In genomic region chr22:38754247-38755154, GRCh38 we compare ENCODE assay signal across 1 cellular context.
TF ChIP-seq lines count a peak whose summit lies in the region.

No MANE protein-coding gene starts in this region.

TF ChIP-seq in HepG2, 621 proteins besides CTCF, POLR2A, EP300 and RAD21 (continues in another document):
- peak; percentile 9; the same call in 1 of the 2 replicates for TF ChIP-seq MYC (CRISPR knock-in tag; IDR thresholded peaks at IDR 0.05; ENCODE audit: borderline replicate concordance)
- TF ChIP-seq RBFOX2 (IDR thresholded peaks at IDR 0.05; ENCODE audit: low read depth, low read length): peak; percentile 51; the same call in 1 of the 2 replicates
- TF ChIP-seq ZFX (CRISPR knock-in tag; IDR thresholded peaks at IDR 0.05; ENCODE audit: low read depth): 0 out of 2 replicates have a peak, but pooled peaks have one; percentile 25
- TF ChIP-seq ELF3 (CRISPR knock-in tag; IDR thresholded peaks at IDR 0.05): peak; percentile 19; the same call in 1 of the 2 replicates
- 0 out of 2 replicates have a peak, but pooled peaks have one; percentile 20 for TF ChIP-seq YEATS4 (CRISPR knock-in tag; IDR thresholded peaks at IDR 0.05; ENCODE audit: borderline replicate concordance)
- TF ChIP-seq, protein P1, sequence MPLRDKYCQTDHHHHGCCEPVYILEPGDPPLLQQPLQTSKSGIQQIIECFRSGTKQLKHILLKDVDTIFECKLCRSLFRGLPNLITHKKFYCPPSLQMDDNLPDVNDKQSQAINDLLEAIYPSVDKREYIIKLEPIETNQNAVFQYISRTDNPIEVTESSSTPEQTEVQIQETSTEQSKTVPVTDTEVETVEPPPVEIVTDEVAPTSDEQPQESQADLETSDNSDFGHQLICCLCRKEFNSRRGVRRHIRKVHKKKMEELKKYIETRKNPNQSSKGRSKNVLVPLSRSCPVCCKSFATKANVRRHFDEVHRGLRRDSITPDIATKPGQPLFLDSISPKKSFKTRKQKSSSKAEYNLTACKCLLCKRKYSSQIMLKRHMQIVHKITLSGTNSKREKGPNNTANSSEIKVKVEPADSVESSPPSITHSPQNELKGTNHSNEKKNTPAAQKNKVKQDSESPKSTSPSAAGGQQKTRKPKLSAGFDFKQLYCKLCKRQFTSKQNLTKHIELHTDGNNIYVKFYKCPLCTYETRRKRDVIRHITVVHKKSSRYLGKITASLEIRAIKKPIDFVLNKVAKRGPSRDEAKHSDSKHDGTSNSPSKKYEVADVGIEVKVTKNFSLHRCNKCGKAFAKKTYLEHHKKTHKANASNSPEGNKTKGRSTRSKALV (CRISPR knock-in tag; IDR thresholded peaks at IDR 0.05): no peak
- 0 out of 2 replicates have a peak, but pooled peaks have one; percentile 11 for TF ChIP-seq SPEN (CRISPR knock-in tag; IDR thresholded peaks at IDR 0.05; ENCODE audit: low read depth)
- TF ChIP-seq POLR2G (IDR thresholded peaks at IDR 0.05; ENCODE audit: low read depth, low read length): peak; percentile 48; the same call in 1 of the 2 replicates
- TF ChIP-seq MTA3 (CRISPR knock-in tag; IDR thresholded peaks at IDR 0.05): no peak
- TF ChIP-seq YY1 (IDR thresholded peaks at IDR 0.05; ENCODE audit: insufficient read depth, insufficient replicate concordance, low read depth, low read length): peak; percentile 26
- 0 out of 2 replicates have a peak, but pooled peaks have one; percentile 4 for TF ChIP-seq IRF2 (CRISPR knock-in tag; IDR thresholded peaks at IDR 0.05)
- no peak; the same call in 1 of the 2 replicates for TF ChIP-seq NCOR1 (IDR thresholded peaks at IDR 0.05; ENCODE audit: borderline replicate concordance, low read length)
- no peak for TF ChIP-seq MBD4 (IDR thresholded peaks at IDR 0.05; ENCODE audit: borderline replicate concordance, low read length)
- TF ChIP-seq, protein P2, sequence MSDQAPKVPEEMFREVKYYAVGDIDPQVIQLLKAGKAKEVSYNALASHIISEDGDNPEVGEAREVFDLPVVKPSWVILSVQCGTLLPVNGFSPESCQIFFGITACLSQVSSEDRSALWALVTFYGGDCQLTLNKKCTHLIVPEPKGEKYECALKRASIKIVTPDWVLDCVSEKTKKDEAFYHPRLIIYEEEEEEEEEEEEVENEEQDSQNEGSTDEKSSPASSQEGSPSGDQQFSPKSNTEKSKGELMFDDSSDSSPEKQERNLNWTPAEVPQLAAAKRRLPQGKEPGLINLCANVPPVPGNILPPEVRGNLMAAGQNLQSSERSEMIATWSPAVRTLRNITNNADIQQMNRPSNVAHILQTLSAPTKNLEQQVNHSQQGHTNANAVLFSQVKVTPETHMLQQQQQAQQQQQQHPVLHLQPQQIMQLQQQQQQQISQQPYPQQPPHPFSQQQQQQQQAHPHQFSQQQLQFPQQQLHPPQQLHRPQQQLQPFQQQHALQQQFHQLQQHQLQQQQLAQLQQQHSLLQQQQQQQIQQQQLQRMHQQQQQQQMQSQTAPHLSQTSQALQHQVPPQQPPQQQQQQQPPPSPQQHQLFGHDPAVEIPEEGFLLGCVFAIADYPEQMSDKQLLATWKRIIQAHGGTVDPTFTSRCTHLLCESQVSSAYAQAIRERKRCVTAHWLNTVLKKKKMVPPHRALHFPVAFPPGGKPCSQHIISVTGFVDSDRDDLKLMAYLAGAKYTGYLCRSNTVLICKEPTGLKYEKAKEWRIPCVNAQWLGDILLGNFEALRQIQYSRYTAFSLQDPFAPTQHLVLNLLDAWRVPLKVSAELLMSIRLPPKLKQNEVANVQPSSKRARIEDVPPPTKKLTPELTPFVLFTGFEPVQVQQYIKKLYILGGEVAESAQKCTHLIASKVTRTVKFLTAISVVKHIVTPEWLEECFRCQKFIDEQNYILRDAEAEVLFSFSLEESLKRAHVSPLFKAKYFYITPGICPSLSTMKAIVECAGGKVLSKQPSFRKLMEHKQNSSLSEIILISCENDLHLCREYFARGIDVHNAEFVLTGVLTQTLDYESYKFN (CRISPR knock-in tag; conservative IDR thresholded peaks at IDR 0.05): peak; percentile 53; the same call in 1 of the 2 replicates
- peak; percentile 1; the same call in 1 of the 2 replicates for TF ChIP-seq PHF8 (CRISPR knock-in tag; IDR thresholded peaks at IDR 0.05)
- TF ChIP-seq POGK (CRISPR knock-in tag; conservative IDR thresholded peaks at IDR 0.05): 0 out of 2 replicates have a peak, but pooled peaks have one; percentile 33
- TF ChIP-seq ZNF556 (CRISPR knock-in tag; IDR thresholded peaks at IDR 0.05; ENCODE audit: borderline replicate concordance): 0 out of 2 replicates have a peak, but pooled peaks have one; percentile 45
- peak; percentile 9; the same call in 1 of the 2 replicates for TF ChIP-seq MED1 (CRISPR knock-in tag; IDR thresholded peaks at IDR 0.05)
- no peak for TF ChIP-seq ZFP82 (CRISPR knock-in tag; IDR thresholded peaks at IDR 0.05; ENCODE audit: borderline replicate concordance)
- peak; percentile 47; the same call in 1 of the 2 replicates for TF ChIP-seq SIN3A (IDR thresholded peaks at IDR 0.05; ENCODE audit: borderline replicate concordance, low read depth, low read length)
- 0 out of 2 replicates have a peak, but pooled peaks have one; percentile 61 for TF ChIP-seq CC2D1A (CRISPR knock-in tag; IDR thresholded peaks at IDR 0.05)
- TF ChIP-seq, protein P3, sequence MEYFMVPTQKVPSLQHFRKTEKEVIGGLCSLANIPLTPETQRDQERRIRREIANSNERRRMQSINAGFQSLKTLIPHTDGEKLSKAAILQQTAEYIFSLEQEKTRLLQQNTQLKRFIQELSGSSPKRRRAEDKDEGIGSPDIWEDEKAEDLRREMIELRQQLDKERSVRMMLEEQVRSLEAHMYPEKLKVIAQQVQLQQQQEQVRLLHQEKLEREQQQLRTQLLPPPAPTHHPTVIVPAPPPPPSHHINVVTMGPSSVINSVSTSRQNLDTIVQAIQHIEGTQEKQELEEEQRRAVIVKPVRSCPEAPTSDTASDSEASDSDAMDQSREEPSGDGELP (IDR thresholded peaks at IDR 0.05; ENCODE audit: borderline replicate concordance, low read depth): peak; percentile 39; the same call in 1 of the 2 replicates
- 0 out of 2 replicates have a peak, but pooled peaks have one; percentile 4 for TF ChIP-seq NFKB2 (CRISPR knock-in tag; IDR thresholded peaks at IDR 0.05; ENCODE audit: borderline replicate concordance)
- TF ChIP-seq, protein P4, sequence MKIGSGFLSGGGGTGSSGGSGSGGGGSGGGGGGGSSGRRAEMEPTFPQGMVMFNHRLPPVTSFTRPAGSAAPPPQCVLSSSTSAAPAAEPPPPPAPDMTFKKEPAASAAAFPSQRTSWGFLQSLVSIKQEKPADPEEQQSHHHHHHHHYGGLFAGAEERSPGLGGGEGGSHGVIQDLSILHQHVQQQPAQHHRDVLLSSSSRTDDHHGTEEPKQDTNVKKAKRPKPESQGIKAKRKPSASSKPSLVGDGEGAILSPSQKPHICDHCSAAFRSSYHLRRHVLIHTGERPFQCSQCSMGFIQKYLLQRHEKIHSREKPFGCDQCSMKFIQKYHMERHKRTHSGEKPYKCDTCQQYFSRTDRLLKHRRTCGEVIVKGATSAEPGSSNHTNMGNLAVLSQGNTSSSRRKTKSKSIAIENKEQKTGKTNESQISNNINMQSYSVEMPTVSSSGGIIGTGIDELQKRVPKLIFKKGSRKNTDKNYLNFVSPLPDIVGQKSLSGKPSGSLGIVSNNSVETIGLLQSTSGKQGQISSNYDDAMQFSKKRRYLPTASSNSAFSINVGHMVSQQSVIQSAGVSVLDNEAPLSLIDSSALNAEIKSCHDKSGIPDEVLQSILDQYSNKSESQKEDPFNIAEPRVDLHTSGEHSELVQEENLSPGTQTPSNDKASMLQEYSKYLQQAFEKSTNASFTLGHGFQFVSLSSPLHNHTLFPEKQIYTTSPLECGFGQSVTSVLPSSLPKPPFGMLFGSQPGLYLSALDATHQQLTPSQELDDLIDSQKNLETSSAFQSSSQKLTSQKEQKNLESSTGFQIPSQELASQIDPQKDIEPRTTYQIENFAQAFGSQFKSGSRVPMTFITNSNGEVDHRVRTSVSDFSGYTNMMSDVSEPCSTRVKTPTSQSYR (CRISPR knock-in tag; IDR thresholded peaks at IDR 0.05; ENCODE audit: borderline replicate concordance): peak; percentile 74
- peak; percentile 9; the same call in 1 of the 2 replicates for TF ChIP-seq CREM (IDR thresholded peaks at IDR 0.05)
- TF ChIP-seq CREM (CRISPR knock-in tag; IDR thresholded peaks at IDR 0.05): no peak
- TF ChIP-seq, protein P5, sequence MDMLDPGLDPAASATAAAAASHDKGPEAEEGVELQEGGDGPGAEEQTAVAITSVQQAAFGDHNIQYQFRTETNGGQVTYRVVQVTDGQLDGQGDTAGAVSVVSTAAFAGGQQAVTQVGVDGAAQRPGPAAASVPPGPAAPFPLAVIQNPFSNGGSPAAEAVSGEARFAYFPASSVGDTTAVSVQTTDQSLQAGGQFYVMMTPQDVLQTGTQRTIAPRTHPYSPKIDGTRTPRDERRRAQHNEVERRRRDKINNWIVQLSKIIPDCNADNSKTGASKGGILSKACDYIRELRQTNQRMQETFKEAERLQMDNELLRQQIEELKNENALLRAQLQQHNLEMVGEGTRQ (IDR thresholded peaks at IDR 0.05; ENCODE audit: low read depth, low read length): no peak
- TF ChIP-seq, protein P5 (CRISPR knock-in tag; IDR thresholded peaks at IDR 0.05; ENCODE audit: borderline replicate concordance): peak; percentile 88; the same call in 1 of the 2 replicates
- TF ChIP-seq ZNF605 (CRISPR knock-in tag; IDR thresholded peaks at IDR 0.05): no peak
- TF ChIP-seq ADNP (CRISPR knock-in tag; IDR thresholded peaks at IDR 0.05): no peak
- TF ChIP-seq ZNF776 (CRISPR knock-in tag; IDR thresholded peaks at IDR 0.05): no peak
- TF ChIP-seq ARNT2 (CRISPR knock-in tag; IDR thresholded peaks at IDR 0.05; ENCODE audit: low read depth): 0 out of 2 replicates have a peak, but pooled peaks have one; percentile 29
- TF ChIP-seq, protein P6, sequence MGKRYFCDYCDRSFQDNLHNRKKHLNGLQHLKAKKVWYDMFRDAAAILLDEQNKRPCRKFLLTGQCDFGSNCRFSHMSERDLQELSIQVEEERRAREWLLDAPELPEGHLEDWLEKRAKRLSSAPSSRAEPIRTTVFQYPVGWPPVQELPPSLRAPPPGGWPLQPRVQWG (CRISPR knock-in tag; IDR thresholded peaks at IDR 0.05; ENCODE audit: borderline replicate concordance, low read depth): no peak
- TF ChIP-seq ZNF567 (CRISPR knock-in tag; IDR thresholded peaks at IDR 0.05; ENCODE audit: borderline replicate concordance): 0 out of 2 replicates have a peak, but pooled peaks have one; percentile 48
- TF ChIP-seq TARDBP (CRISPR knock-in tag; IDR thresholded peaks at IDR 0.05): peak; percentile 2; the same call in 1 of the 2 replicates
- no peak for TF ChIP-seq ZNF781 (CRISPR knock-in tag; IDR thresholded peaks at IDR 0.05; ENCODE audit: borderline replicate concordance, not compliant biosample characterization)
- TF ChIP-seq NONO (IDR thresholded peaks at IDR 0.05): no peak
- TF ChIP-seq NONO (CRISPR knock-in tag; conservative IDR thresholded peaks at IDR 0.05): 0 out of 2 replicates have a peak, but pooled peaks have one; percentile 34
- 0 out of 2 replicates have a peak, but pooled peaks have one; percentile 10 for TF ChIP-seq ZNF609 (CRISPR knock-in tag; IDR thresholded peaks at IDR 0.05; ENCODE audit: borderline replicate concordance)
